8 cellular contexts compared by ENCODE assay signal in the genomic region with DNA sequence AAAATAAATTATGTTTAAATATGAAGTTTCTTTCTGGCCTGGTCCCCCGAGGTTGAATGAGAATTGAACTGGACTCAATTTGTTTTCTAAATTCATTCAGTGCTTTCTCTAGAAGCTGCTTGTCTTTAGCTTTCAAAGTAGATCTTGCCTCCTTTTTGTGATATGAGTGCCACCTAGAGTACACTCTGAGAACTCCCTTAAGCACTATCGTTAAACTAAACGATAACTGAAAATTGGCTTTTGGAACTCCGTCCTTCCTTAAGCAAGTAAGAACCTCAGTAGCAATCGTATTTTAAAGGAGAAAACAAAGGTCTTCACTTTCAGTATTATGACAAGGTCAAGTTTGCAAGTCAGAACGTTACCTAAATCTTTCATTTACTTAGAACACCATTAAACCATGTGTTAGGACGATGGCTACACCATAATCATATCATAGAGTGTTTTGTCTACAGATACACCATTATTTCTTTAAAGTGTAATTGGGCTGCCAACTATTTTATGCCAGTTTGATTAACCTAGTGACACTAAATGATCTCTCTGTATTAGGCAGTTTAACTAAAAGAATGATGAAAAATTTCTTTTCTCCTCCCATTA.
DNase-seq lines count a peak whose midpoint lies in the region; ATAC-seq, FAIRE-seq and TF ChIP-seq lines count a peak whose summit lies in the region.

No MANE protein-coding gene starts in this region.

- no peaks in the 10 kb centered on the region for H4K20me1 ChIP-seq in astrocyte (ENCODE audit: insufficient read depth, low read length)

- H3K9me3 Mint-ChIP-seq in Caco-2 (ENCODE audit: unreplicated experiment) (no peaks in the 10 kb centered on the region), astrocyte (ENCODE audit: unreplicated experiment) (no peaks in the 10 kb centered on the region)

- ATAC-seq in GM18909 (IDR thresholded peaks at IDR 0.05; ENCODE audit: poor library complexity, unreplicated experiment) = peak; percentile 81
- peak; percentile 61 for ATAC-seq in HG03457 (IDR thresholded peaks at IDR 0.05; ENCODE audit: unreplicated experiment)
- no peak for ATAC-seq in HG02970 (IDR thresholded peaks at IDR 0.05; ENCODE audit: low FRiP score, unreplicated experiment)

- H3K4me3 Mint-ChIP-seq in Caco-2 (ENCODE audit: unreplicated experiment) (no peak overlapping the region), astrocyte (ENCODE audit: unreplicated experiment) (no peak overlapping the region)

- H3K79me2 ChIP-seq in astrocyte (ENCODE audit: insufficient read depth, low read length) = no peaks in the 10 kb centered on the region

- POLR2A ChIA-PET in Caco-2 (lab: Charles Lee) = no interaction called here

- H3K36me3 Mint-ChIP-seq in Caco-2 (ENCODE audit: insufficient read depth, unreplicated experiment) (no peaks in the 10 kb centered on the region), astrocyte (ENCODE audit: low read depth, unreplicated experiment) (no peaks in the 10 kb centered on the region)

- no peak overlapping the region for H3K27ac ChIP-seq in astrocyte (ENCODE audit: low read depth, low read length)

- no peak overlapping the region for H3K4me3 ChIP-seq in Caco-2 (ENCODE audit: low read depth, low read length)
- no peak overlapping the region for H3K4me3 ChIP-seq in astrocyte (ENCODE audit: insufficient read depth, low read depth, low read length)

- no peaks in the 10 kb centered on the region for H3K36me3 ChIP-seq in Caco-2 (ENCODE audit: control insufficient read depth, insufficient read depth, low read length)
- H3K36me3 ChIP-seq in astrocyte (ENCODE audit: insufficient read depth, low read length) = no peaks in the 10 kb centered on the region

- peaks cover 3% of the 10 kb centered on the region for H3K27me3 Mint-ChIP-seq in Caco-2 (ENCODE audit: insufficient read depth, unreplicated experiment)
- H3K27me3 Mint-ChIP-seq in astrocyte (ENCODE audit: low read depth, unreplicated experiment) = peaks cover 7% of the 10 kb centered on the region

- intact Hi-C loops in Caco-2 (cut with micrococcal nuclease; ENCODE audit: unreplicated experiment) = loop anchor here (1.0 kb wide), 4 partner anchors 204 to 671 kb away; no protein-coding TSS in a partner anchor

- H3K4me1 Mint-ChIP-seq in Caco-2 (ENCODE audit: low read depth, unreplicated experiment) (no peaks in the 10 kb centered on the region), astrocyte (ENCODE audit: low read depth, unreplicated experiment) (no peaks in the 10 kb centered on the region)

- BruUV-seq in Caco-2 (replicated peaks; lab: Mats Ljungman, UMichigan) = no TSS peak

- H3K9ac ChIP-seq in astrocyte (ENCODE audit: low read length) = no peak overlapping the region

- peak in 1 of 2 experiments; percentile 56 for DNase-seq in Caco-2
- DNase-seq in NCI-H510A treated with DMSO at 0.1 percent for 48 hours (lab: John Stamatoyannopoulos, UW) = peak; percentile 79
- DNase-seq in astrocyte (ENCODE audit: low read depth) = peak; percentile 23
- peak; percentile 45 for DNase-seq in iPS-NIHi11 (ENCODE audit: low spot score)
- peak; percentile 89 for DNase-seq in superior temporal gyrus (ENCODE audit: extremely low spot score)

- H3K9me3 ChIP-seq in Caco-2 = no peaks in the 10 kb centered on the region
- H3K9me3 ChIP-seq in astrocyte (ENCODE audit: insufficient read depth, low read depth, low read length) = no peaks in the 10 kb centered on the region

- TF ChIP-seq CTCF in Caco-2 (IDR thresholded peaks at IDR 0.05; ENCODE audit: insufficient read depth in 1 of 2, low read depth in 1 of 2, low read length in 1 of 2, severe bottlenecking in 1 of 2, unreplicated experiment in 1 of 2) (peak; percentile 51 to 76), astrocyte (IDR thresholded peaks at IDR 0.05; ENCODE audit: insufficient read depth, low read depth, low read length) (peak; percentile 86)

- H2AFZ ChIP-seq in astrocyte (ENCODE audit: low read depth, low read length) = peak overlapping the region; percentile 43

- no peak overlapping the region for H3K27ac Mint-ChIP-seq in Caco-2 (ENCODE audit: unreplicated experiment)
- no peak overlapping the region for H3K27ac Mint-ChIP-seq in astrocyte (ENCODE audit: unreplicated experiment)

- no peaks in the 10 kb centered on the region for H3K4me1 ChIP-seq in Caco-2
- no peaks in the 10 kb centered on the region for H3K4me1 ChIP-seq in astrocyte (ENCODE audit: insufficient read depth, low read length)

- H3K4me2 ChIP-seq in astrocyte (ENCODE audit: low read length) = peak overlapping the region; percentile 44

- H3K27me3 ChIP-seq in Caco-2 (replicated peaks; ENCODE audit: control insufficient read depth, insufficient read depth, low read length) (no peaks in the 10 kb centered on the region), astrocyte (ENCODE audit: insufficient read depth, low read length) (peaks cover 6% of the 10 kb centered on the region)

- CTCF ChIA-PET in Caco-2 (lab: Charles Lee) = interaction anchor here (0.6 to 1.4 kb wide), 12 partner anchors 11 to 645 kb away, joined by 3 to 16 read pairs (median 4); no protein-coding TSS in a partner anchor

- peak; percentile 76 for FAIRE-seq in astrocyte (lab: Jason Lieb, UNC)
